In the genomic region with DNA sequence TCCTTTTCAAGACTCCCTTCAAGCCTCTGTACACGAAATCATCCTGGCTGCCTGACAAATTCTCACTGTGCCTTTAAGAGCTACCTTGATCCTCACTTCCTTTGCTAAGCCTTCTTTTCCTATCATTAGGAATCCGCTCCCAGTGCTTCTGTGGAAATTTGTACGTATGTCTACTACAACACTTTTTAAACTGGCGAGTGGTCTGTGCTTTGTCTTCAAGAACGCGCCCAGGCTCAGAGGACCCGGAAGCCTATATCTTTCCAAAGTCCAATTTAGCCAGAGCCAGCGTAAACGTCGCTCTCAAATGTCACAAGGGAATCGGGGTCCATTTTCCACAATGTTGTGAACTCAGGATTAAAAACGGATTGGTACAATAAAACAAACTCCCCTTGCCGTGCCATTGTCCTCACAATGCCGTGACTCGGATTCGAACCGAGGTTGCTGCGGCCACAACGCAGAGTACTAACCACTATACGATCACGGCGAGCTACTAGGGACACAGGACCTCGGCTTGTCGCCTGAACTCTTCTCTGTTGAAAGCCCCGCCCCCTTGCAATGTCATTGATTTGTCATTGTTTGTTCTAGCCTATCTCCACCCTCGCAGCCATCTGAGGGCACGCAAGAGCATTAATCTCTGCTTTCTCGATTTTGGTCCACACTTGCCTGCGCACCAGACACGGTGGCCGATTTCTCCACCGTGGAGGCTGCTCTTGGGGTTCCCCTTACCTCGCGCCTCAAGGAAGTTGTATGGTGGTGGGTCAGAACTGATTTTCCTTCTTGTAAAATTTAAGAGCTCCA, we compare ENCODE assay signal across 9 cellular contexts. TPM values are rescaled to one million over a fixed set of nuclear protein-coding genes. Genes with fewer than 3 reads are reported as not detected.
DNase-seq lines count a peak whose midpoint lies in the region; ATAC-seq and TF ChIP-seq lines count a peak whose summit lies in the region.
"Had no signal": no experiment of that assay in that cellular context is flagged by ENCODE, and none has a peak within 500 bp of the region (broad histone marks: within the 10 kb centered on the region; RNA-seq: fewer than 3 reads in every experiment).

No MANE protein-coding gene starts in this region.

- no peak overlapping the region for H3K27ac Mint-ChIP-seq in activated CD8-positive, alpha-beta memory T cell treated with anti-CD3 and anti-CD28 coated beads, Interleukin-2, amount 10 ng/mL, durations not matched to agents 7 days and 5 days

- no peak overlapping the region for H3K4me3 Mint-ChIP-seq in activated CD8-positive, alpha-beta memory T cell treated with anti-CD3 and anti-CD28 coated beads, Interleukin-2, amount 10 ng/mL, durations not matched to agents 7 days and 5 days

- CTCF ChIA-PET in activated CD8-positive, alpha-beta memory T cell treated with anti-CD3 and anti-CD28 coated beads, Interleukin-2, amount 10 ng/mL, durations not matched to agents 7 days and 5 days (lab: Charles Lee), result interaction anchor here (0.7 to 17.2 kb wide), 19 partner anchors 13 to 912 kb away, joined by 3 to 258 read pairs (median 4); a partner anchor contains a TSS

- no peaks in the 10 kb centered on the region for H3K36me3 Mint-ChIP-seq in activated CD8-positive, alpha-beta memory T cell treated with anti-CD3 and anti-CD28 coated beads, Interleukin-2, amount 10 ng/mL, durations not matched to agents 7 days and 5 days

- no peaks in the 10 kb centered on the region for H3K9me3 Mint-ChIP-seq in activated CD8-positive, alpha-beta memory T cell treated with anti-CD3 and anti-CD28 coated beads, Interleukin-2, amount 10 ng/mL, durations not matched to agents 7 days and 5 days (ENCODE audit: low read depth)

- TF ChIP-seq CTCF in GM20000 (IDR thresholded peaks at IDR 0.05; ENCODE audit: extremely low read depth, missing control alignments) (no peak), epithelial cell of esophagus (IDR thresholded peaks at IDR 0.05; ENCODE audit: insufficient read depth, low read depth, low read length, missing control alignments) (no peak), mucosa of descending colon (IDR thresholded peaks at IDR 0.05) (no peak)

- intact Hi-C loops in mucosa of descending colon (cut with DNase I, micrococcal nuclease), result loop anchor here in 1 of 2 donors (10.0 kb wide), 1 partner anchor 205 kb away; a partner anchor contains a TSS

- ATAC-seq in activated CD8-positive, alpha-beta memory T cell treated with anti-CD3 and anti-CD28 coated beads, Interleukin-2, amount 10 ng/mL, durations not matched to agents 7 days and 5 days, result peak; percentile 59
- ATAC-seq in mucosa of descending colon, result peak; percentile 81

- peaks cover 9% of the 10 kb centered on the region for H3K27me3 Mint-ChIP-seq in activated CD8-positive, alpha-beta memory T cell treated with anti-CD3 and anti-CD28 coated beads, Interleukin-2, amount 10 ng/mL, durations not matched to agents 7 days and 5 days

- no peaks in the 10 kb centered on the region for H3K9me3 ChIP-seq in mucosa of descending colon

- H3K4me1 Mint-ChIP-seq in activated CD8-positive, alpha-beta memory T cell treated with anti-CD3 and anti-CD28 coated beads, Interleukin-2, amount 10 ng/mL, durations not matched to agents 7 days and 5 days, result peaks cover 13% of the 10 kb centered on the region

- no peaks in the 10 kb centered on the region for H3K4me1 ChIP-seq in mucosa of descending colon (ENCODE audit: low read depth)

- DNase-seq in CMK (ENCODE audit: low read depth) (peak; percentile 89), GM20000 (ENCODE audit: low spot score) (peak; percentile 79), HS-5 (ENCODE audit: low read depth) (peak; percentile 95), NOMO-1 treated with DMSO at 0.1 percent for 48 hours (lab: John Stamatoyannopoulos, UW; ENCODE audit: unreplicated experiment) (peak; percentile 94), epithelial cell of esophagus (ENCODE audit: low read depth) (peak; percentile 93), mucosa of descending colon (peak; percentile 93 to 99 (median 96))
- peak; percentile 98 for DNase-seq in activated CD8-positive, alpha-beta memory T cell treated with anti-CD3 and anti-CD28 coated beads, Interleukin-2, amount 10 ng/mL, durations not matched to agents 7 days and 5 days
- peak; percentile 95 to 98 for DNase-seq in stimulated activated CD8-positive, alpha-beta memory T cell treated with anti-CD3 and anti-CD28 coated beads, Interleukin-4, amount 100 ng/mL, for 1 hour (ENCODE audit: low read depth in 2 of 2, low spot score in 1 of 2)

- H3K4me3 ChIP-seq in epithelial cell of esophagus (ENCODE audit: low read length), result peak overlapping the region; percentile 81
- H3K4me3 ChIP-seq in mucosa of descending colon, result peak overlapping the region; percentile 15

- peaks cover 4% of the 10 kb centered on the region for H3K36me3 ChIP-seq in mucosa of descending colon (ENCODE audit: low read depth)

RNA-seq across cellular contexts. Expression of a gene that starts 12.4 kb away (rescaled TPM):
- 1 to 10 TPM; 2.2 to 4.5 TPM for total RNA-seq in activated CD8-positive, alpha-beta memory T cell treated with anti-CD3 and anti-CD28 coated beads, Interleukin-2, amount 10 ng/mL, durations not matched to agents 7 days and 5 days
- 10 to 100 TPM in 2 of 3 donors, 1 to 10 TPM in 1; 5.4 to 19.2 (median 14.9) TPM for total RNA-seq in mucosa of descending colon

RNA-seq across cellular contexts. Expression of a gene that starts 51.8 kb away (rescaled TPM):
- total RNA-seq in activated CD8-positive, alpha-beta memory T cell treated with anti-CD3 and anti-CD28 coated beads, Interleukin-2, amount 10 ng/mL, durations not matched to agents 7 days and 5 days, result not detected
- 1 to 10 TPM; 1.2 to 3.5 (median 2.6) TPM for total RNA-seq in mucosa of descending colon
- total RNA-seq: subcutaneous adipose tissue had no signal

Comparison
In these comparisons a context has a peak if more than half of its experiments do, and no peak if none do; other contexts are left out.
1. Peak in every context shown above with its lines: DNase-seq, ATAC-seq and H3K4me3 ChIP-seq.